Comparison of ENCODE assay signal across 14 cellular contexts in genomic region chr4:3462321-3462789, GRCh38. TPM values are rescaled to one million over a fixed set of nuclear protein-coding genes. Genes with fewer than 3 reads are reported as not detected.
DNase-seq lines count a peak whose midpoint lies in the region; ATAC-seq, FAIRE-seq and TF ChIP-seq lines count a peak whose summit lies in the region.
"Had no signal": no experiment of that assay in that cellular context is flagged by ENCODE, and none has a peak within 500 bp of the region (broad histone marks: within the 10 kb centered on the region; RNA-seq: fewer than 3 reads in every experiment).

No MANE protein-coding gene starts in this region.

- H3K36me3 Mint-ChIP-seq in IgD-negative memory B cell: no peaks in the 10 kb centered on the region
- peaks cover 1% of the 10 kb centered on the region for H3K36me3 Mint-ChIP-seq in memory B cell

- TF ChIP-seq POLR2A in K562 (conservative IDR thresholded peaks at IDR 0.05): no peak

- no peaks in the 10 kb centered on the region for H3K79me2 ChIP-seq in K562 (ENCODE audit: control insufficient read depth, insufficient read depth, low read length)

- H3K27me3 Mint-ChIP-seq in IgD-negative memory B cell: peaks cover 21% of the 10 kb centered on the region
- peaks cover 12% of the 10 kb centered on the region for H3K27me3 Mint-ChIP-seq in memory B cell

- peaks cover 12% of the 10 kb centered on the region; the same call in 1 of the 2 replicates for H4K20me1 ChIP-seq in K562 (replicated peaks; ENCODE audit: control insufficient read depth, insufficient read depth, low read length)

- DNase-seq in K562 (ENCODE audit: extremely low read depth in 1 of 4, low spot score in 3 of 4): no peak
- DNase-seq in memory B cell (ENCODE audit: low spot score in 2 of 2): no peak
- DNase-seq in GF-D8 (lab: John Stamatoyannopoulos, UW): no peak
- DNase-seq: activated CD8-positive, alpha-beta T cell treated with anti-CD3 and anti-CD28 coated beads for 36 hours; ovary; SHP77 treated with DMSO at 0.1 percent for 48 hours; trophoblast cell had no signal

- H3K9me3 Mint-ChIP-seq in IgD-negative memory B cell (peaks cover 0 to 4% (median 2%) of the 10 kb centered on the region in 3 donors), memory B cell (peaks cover 2% of the 10 kb centered on the region)
- H3K9me3 Mint-ChIP-seq: activated CD8-positive, alpha-beta T cell treated with anti-CD3 and anti-CD28 coated beads for 36 hours had no signal

- no peak overlapping the region for H2AFZ ChIP-seq in K562 (ENCODE audit: low read depth, low read length)

- no peak overlapping the region; a peak in 1 of 4 replicates for H3K9ac ChIP-seq in K562 (ENCODE audit: insufficient read depth in 1 of 2, low read depth in 2 of 2, low read length in 2 of 2)
- H3K9ac ChIP-seq in skeletal muscle tissue (ENCODE audit: low read depth in 1 of 3, low read length in 3 of 3): peak overlapping the region; percentile 51 to 81 (median 64)

- no peak overlapping the region for H3K4me3 ChIP-seq in K562
- peak overlapping the region in 2 of 3 donors; percentile 35 to 36 for H3K4me3 ChIP-seq in skeletal muscle tissue (ENCODE audit: low read length in 3 of 3)
- H3K4me3 ChIP-seq: lung had no signal

- no peaks in the 10 kb centered on the region for H3K4me1 Mint-ChIP-seq in IgD-negative memory B cell
- peaks cover 9% of the 10 kb centered on the region for H3K4me1 Mint-ChIP-seq in memory B cell

- TF ChIP-seq EP300 in K562 (IDR thresholded peaks at IDR 0.05; ENCODE audit: low read length): no peak

- TF ChIP-seq RAD21 in K562 (CRISPR knock-in tag; conservative IDR thresholded peaks at IDR 0.05 in 1 of 2, IDR thresholded peaks at IDR 0.05 in 1 of 2): no peak

- WGBS in K562 (ENCODE audit: insufficient coverage, low coverage, missing lambda C conversion rate): 0% methylated on average over 10 of the region's 10 CpGs

- H3K4me3 Mint-ChIP-seq in IgD-negative memory B cell (peak overlapping the region in 3 of 4 donors; percentile 61 to 86 (median 63)), memory B cell (peak overlapping the region; percentile 70)
- H3K4me3 Mint-ChIP-seq: activated CD8-positive, alpha-beta T cell treated with anti-CD3 and anti-CD28 coated beads for 36 hours had no signal

- H3K9me3 ChIP-seq in K562 (replicated peaks; ENCODE audit: control insufficient read depth, insufficient read depth, low read depth, low read length) (no peaks in the 10 kb centered on the region), skeletal muscle tissue (ENCODE audit: control insufficient read depth in 3 of 3, low read length in 3 of 3) (no peaks in the 10 kb centered on the region)
- H3K9me3 ChIP-seq: ovary had no signal

- H3K27ac ChIP-seq in K562 (ENCODE audit: extremely low read depth, low read depth, low read length): no peak overlapping the region
- H3K27ac ChIP-seq in skeletal muscle tissue (ENCODE audit: low read depth, low read length): peak overlapping the region; percentile 87
- H3K27ac ChIP-seq: ovary had no signal

- in situ Hi-C loops in K562 (cut with MboI): no loop called here

- POLR2A ChIA-PET in K562 (lab: Yijun Ruan, JAX): interaction anchor here (1.3 kb wide), 1 partner anchor 326 kb away, joined by 4 read pairs; no protein-coding TSS in a partner anchor

- FAIRE-seq in K562 (lab: Jason Lieb, UNC): no peak
- FAIRE-seq: GM12892 had no signal

- H3K27me3 ChIP-seq in K562 (ENCODE audit: control insufficient read depth in 2 of 2, insufficient read depth in 2 of 2, low read length in 2 of 2) (peaks cover 29 to 66% of the 10 kb centered on the region in 2 experiments), skeletal muscle tissue (ENCODE audit: control insufficient read depth in 3 of 3, insufficient read depth in 3 of 3, low read length in 3 of 3) (peaks cover 0 to 18% (median 5%) of the 10 kb centered on the region in 3 donors)
- H3K27me3 ChIP-seq: ovary had no signal

- H3K27ac Mint-ChIP-seq in IgD-negative memory B cell (no peak overlapping the region), memory B cell (no peak overlapping the region)
- H3K27ac Mint-ChIP-seq: activated CD8-positive, alpha-beta T cell treated with anti-CD3 and anti-CD28 coated beads for 36 hours had no signal

- no TSS peak for BruUV-seq in K562 (replicated peaks; lab: Mats Ljungman, UMichigan)

- H3K9me1 ChIP-seq in K562 (ENCODE audit: control insufficient read depth, insufficient read depth, low read length): peaks cover 2% of the 10 kb centered on the region

- no peak for TF ChIP-seq CTCF in K562 (IDR thresholded peaks at IDR 0.05 in 2 of 3, conservative IDR thresholded peaks at IDR 0.05 in 1 of 3; ENCODE audit: insufficient read depth in 2 of 3, low read depth in 1 of 3, low read length in 3 of 3)

- intact Hi-C loops in K562 (cut with micrococcal nuclease): no loop called here

- H3K36me3 ChIP-seq in K562 (ENCODE audit: control insufficient read depth, insufficient read depth, low read length): no peaks in the 10 kb centered on the region
- no peaks in the 10 kb centered on the region for H3K36me3 ChIP-seq in skeletal muscle tissue (ENCODE audit: control insufficient read depth in 3 of 3, insufficient read depth in 3 of 3, low read length in 3 of 3)
- H3K36me3 ChIP-seq: ovary had no signal

- H3K4me1 ChIP-seq in K562 (replicated peaks in 1 of 2; ENCODE audit: control insufficient read depth in 2 of 2, insufficient read depth in 2 of 2, low read length in 2 of 2) (peaks cover 0 to 34% of the 10 kb centered on the region in 2 experiments; a peak in 2 of 5 replicates), skeletal muscle tissue (ENCODE audit: control insufficient read depth in 3 of 3, insufficient read depth in 3 of 3, low read length in 3 of 3) (peaks cover 42 to 64% (median 56%) of the 10 kb centered on the region in 3 donors)

- no peak overlapping the region for H3K4me2 ChIP-seq in K562 (ENCODE audit: insufficient read depth, low read length)

- ATAC-seq in K562 (no peak), memory B cell (ENCODE audit: low read depth) (no peak), HG03095 (IDR thresholded peaks at IDR 0.05; ENCODE audit: unreplicated experiment) (no peak), GM18511 (IDR thresholded peaks at IDR 0.05; ENCODE audit: unreplicated experiment) (no peak)
- ATAC-seq: activated CD8-positive, alpha-beta T cell treated with anti-CD3 and anti-CD28 coated beads for 36 hours had no signal

- CTCF ChIA-PET in K562 (lab: Yijun Ruan, JAX; ENCODE audit: low intra/inter-chr PET ratio): no interaction called here

TF ChIP-seq in K562, 482 proteins besides CTCF, POLR2A, EP300 and RAD21:
- TF ChIP-seq PRMT5 (CRISPR knock-in tag; IDR thresholded peaks at IDR 0.05): no peak
- TF ChIP-seq USF1 (CRISPR knock-in tag; IDR thresholded peaks at IDR 0.05): peak; percentile 13; the same call in 1 of the 2 replicates
- TF ChIP-seq KLF13 (tag; IDR thresholded peaks at IDR 0.05; ENCODE audit: borderline replicate concordance, low read depth): no peak

RNA-seq across cellular contexts. Expression of gene DOK7, which starts 0.8 kb away (rescaled TPM):
- polyA plus RNA-seq in IgD-negative memory B cell (25.2 TPM), K562 (2011; rRNA removed) (not detected in 2 replicates), K562 (2014; fragmentation: Illumina TruSeq; extraction: Trizol) (not detected in 2 replicates), K562 (2014; fragmentation: Nextera tagmentation; extraction: Ambion mirVana) (not detected), K562 (2014; rRNA removed) (not detected in 2 replicates)
- not detected in 2 replicates for total RNA-seq in K562 (2011; cell fraction: chromatin; rRNA removed; ENCODE audit: low replicate concordance)
- not detected in 2 replicates for total RNA-seq in K562 (2011; cell fraction: nucleolus; rRNA removed)
- not detected in 2 replicates for total RNA-seq in K562 (2011; cell fraction: nucleoplasm; rRNA removed)
- total RNA-seq in K562 (2014; rRNA removed) (not detected in 2 replicates), K562 (2014; rRNA removed; fragmentation: Illumina TruSeq; extraction: Trizol) (not detected in 2 replicates), K562 (2015; rRNA removed; fragmentation: Illumina TruSeq; extraction: Trizol) (not detected in 2 replicates), K562 (2021) (not detected in 2 replicates), skeletal muscle tissue (9.9 TPM)
- polyA plus RNA-seq in K562 (2011; cell fraction: cytosol; rRNA removed): not detected in 2 replicates
- polyA plus RNA-seq in K562 (2011; cell fraction: nucleus; rRNA removed): not detected in 2 replicates
- not detected in 2 replicates for polyA plus RNA-seq in K562 (2012)
- not detected in 2 replicates for polyA minus RNA-seq in K562 (2011; rRNA and poly(A)+ RNA removed)
- polyA minus RNA-seq in K562 (2011; cell fraction: cytosol; rRNA and poly(A)+ RNA removed): not detected in 2 replicates
- polyA minus RNA-seq in K562 (2011; cell fraction: nucleus; rRNA and poly(A)+ RNA removed): not detected in 2 replicates
- total RNA-seq: activated CD8-positive, alpha-beta T cell treated with anti-CD3 and anti-CD28 coated beads for 36 hours had no signal
- polyA plus RNA-seq: fibroblast of lung had no signal

RNA-seq across cellular contexts. Expression of gene HGFAC, which starts 20.6 kb away (rescaled TPM):
- not detected for polyA plus RNA-seq in IgD-negative memory B cell
- not detected in 2 replicates for total RNA-seq in K562 (2011; cell fraction: chromatin; rRNA removed; ENCODE audit: low replicate concordance)
- total RNA-seq in K562 (2011; cell fraction: nucleolus; rRNA removed): not detected in 2 replicates
- total RNA-seq in K562 (2011; cell fraction: nucleoplasm; rRNA removed): not detected in 2 replicates
- total RNA-seq in K562 (2014; rRNA removed): not detected in 2 replicates
- not detected in 2 replicates for total RNA-seq in K562 (2014; rRNA removed; fragmentation: Illumina TruSeq; extraction: Trizol)
- total RNA-seq in K562 (2015; rRNA removed; fragmentation: Illumina TruSeq; extraction: Trizol): not detected in 2 replicates
- 0.09 TPM in 1 of 2 replicates, not detected in the other for total RNA-seq in K562 (2021)
- not detected in 2 replicates for polyA plus RNA-seq in K562 (2011; rRNA removed)
- not detected in 2 replicates for polyA plus RNA-seq in K562 (2011; cell fraction: cytosol; rRNA removed)
- polyA plus RNA-seq in K562 (2011; cell fraction: nucleus; rRNA removed): 0.15 and 0.53 TPM in 2 replicates
- polyA plus RNA-seq in K562 (2012): not detected in 2 replicates
- not detected in 2 replicates for polyA plus RNA-seq in K562 (2014; fragmentation: Illumina TruSeq; extraction: Trizol)
- not detected for polyA plus RNA-seq in K562 (2014; fragmentation: Nextera tagmentation; extraction: Ambion mirVana)
- 0.13 TPM in 1 of 2 replicates, not detected in the other for polyA plus RNA-seq in K562 (2014; rRNA removed)
- not detected in 2 replicates for polyA minus RNA-seq in K562 (2011; rRNA and poly(A)+ RNA removed)
- not detected in 2 replicates for polyA minus RNA-seq in K562 (2011; cell fraction: cytosol; rRNA and poly(A)+ RNA removed)
- polyA minus RNA-seq in K562 (2011; cell fraction: nucleus; rRNA and poly(A)+ RNA removed): not detected in 2 replicates
- 0.52 TPM for total RNA-seq in skeletal muscle tissue
- total RNA-seq: activated CD8-positive, alpha-beta T cell treated with anti-CD3 and anti-CD28 coated beads for 36 hours had no signal
- polyA plus RNA-seq: fibroblast of lung had no signal

Comparison
In these comparisons a context has a peak if more than half of its experiments do, and no peak if none do; other contexts are left out.
1. H3K9ac ChIP-seq: peak in skeletal muscle tissue (3 of 3); none in K562 (0 of 2).
2. RNA of gene DOK7, which starts 0.8 kb away (total RNA-seq): 9.9 TPM in skeletal muscle tissue (single experiment); not detected in K562; every median in the first group is over 10 times any median in the second.